8 cellular contexts compared by ENCODE assay signal in the genomic region with DNA sequence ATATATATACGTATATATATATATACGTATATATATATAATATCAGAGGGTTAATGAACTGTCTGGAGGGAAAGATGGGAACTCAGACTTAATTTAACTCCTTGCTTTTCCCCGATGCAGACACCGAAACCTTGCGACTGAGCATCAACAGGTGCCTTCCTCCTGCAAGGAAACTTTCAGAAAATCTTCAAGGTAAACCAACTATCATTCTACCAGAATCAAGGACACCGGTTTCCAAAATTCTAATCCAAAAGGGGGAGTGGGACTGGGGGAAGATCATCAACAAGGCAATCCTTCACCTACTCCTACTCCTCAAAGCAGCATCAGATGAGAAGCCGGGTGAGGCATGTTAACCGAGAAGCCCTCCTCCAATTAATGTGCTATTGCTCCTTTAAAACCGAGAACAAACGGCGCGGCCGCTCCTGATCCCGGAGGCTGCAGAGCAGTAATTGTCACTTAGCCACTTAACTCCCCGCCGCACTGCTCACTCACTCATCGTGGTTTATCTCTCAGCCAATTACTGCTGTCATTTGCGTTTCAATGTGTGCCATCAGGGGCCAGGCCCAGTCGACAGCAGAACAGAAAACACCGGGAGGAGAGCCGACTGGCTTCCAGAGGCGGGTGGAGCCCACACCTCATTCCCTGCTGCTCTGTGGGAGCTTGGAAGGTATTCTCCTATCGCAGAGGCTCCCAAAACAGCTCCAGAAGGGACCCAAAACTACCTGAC.
DNase-seq lines count a peak whose midpoint lies in the region; ATAC-seq and TF ChIP-seq lines count a peak whose summit lies in the region.

No MANE protein-coding gene starts in this region.

- peak; percentile 79 for ATAC-seq in WTC11
- peak; percentile 13 to 73 (median 42) for ATAC-seq in heart right ventricle
- ATAC-seq in HG03025 (IDR thresholded peaks at IDR 0.05; ENCODE audit: low FRiP score, unreplicated experiment): no peak
- no peak for ATAC-seq in GM21723 (IDR thresholded peaks at IDR 0.05; ENCODE audit: unreplicated experiment)

- H3K27ac ChIP-seq in heart right ventricle: peak overlapping the region; percentile 12 to 92 (median 82)
- H3K27ac ChIP-seq in prostate gland: peak overlapping the region; percentile 76 to 82

- no peaks in the 10 kb centered on the region for H3K27me3 ChIP-seq in heart right ventricle
- no peaks in the 10 kb centered on the region for H3K27me3 ChIP-seq in prostate gland (replicated peaks; ENCODE audit: insufficient read depth)

- H3K4me3 ChIP-seq in heart right ventricle (peak overlapping the region; percentile 6 to 57 (median 42)), prostate gland (peak overlapping the region; percentile 13 to 26)

- CTCF ChIA-PET in WTC11 (lab: Charles Lee): no interaction called here

- peak overlapping the region; percentile 96 for H3K27ac Mint-ChIP-seq in WTC11

- H3K36me3 ChIP-seq in heart right ventricle: no peaks in the 10 kb centered on the region
- H3K36me3 ChIP-seq in prostate gland: no peaks in the 10 kb centered on the region

- no peaks in the 10 kb centered on the region for H3K27me3 Mint-ChIP-seq in WTC11 (ENCODE audit: low read depth)

- H3K9me3 ChIP-seq in heart right ventricle: no peaks in the 10 kb centered on the region
- no peaks in the 10 kb centered on the region for H3K9me3 ChIP-seq in prostate gland

- H3K4me1 Mint-ChIP-seq in WTC11: peaks cover 72% of the 10 kb centered on the region

- H3K4me1 ChIP-seq in heart right ventricle: peaks cover 15 to 75% (median 59%) of the 10 kb centered on the region in 9 donors
- peaks cover 21% of the 10 kb centered on the region for H3K4me1 ChIP-seq in prostate gland (replicated peaks)

- peak overlapping the region; percentile 62 for H3K4me3 Mint-ChIP-seq in WTC11

- intact Hi-C loops in heart right ventricle (cut with DNase I): loop anchor here in 6 of 10 donors (1.0 to 5.0 kb wide), 5 partner anchors 45 to 160 kb away; partner anchors contain the start of gene MAML3 (in 3 of the 6)
- intact Hi-C loops in prostate gland (cut with DNase I): loop anchor here (5.0 kb wide), 1 partner anchor 45 kb away; no protein-coding TSS in a partner anchor

- no peak for TF ChIP-seq CTCF in WTC11 (IDR thresholded peaks at IDR 0.05)
- TF ChIP-seq CTCF in heart right ventricle (IDR thresholded peaks at IDR 0.05): no peak
- no peak for TF ChIP-seq CTCF in prostate gland (IDR thresholded peaks at IDR 0.05)

- peak; percentile 45 for DNase-seq in D341Med (ENCODE audit: low spot score)
- peak; percentile 88 for DNase-seq in NCI-H1436 (lab: John Stamatoyannopoulos, UW)
- peak; percentile 70 for DNase-seq in WTC11 (ENCODE audit: low spot score)
- peak; percentile 45 to 57 for DNase-seq in heart right ventricle
- DNase-seq in prostate gland (ENCODE audit: low spot score): peak; percentile 32
- no peak for DNase-seq in activated CD4-positive, CD25-positive, alpha-beta regulatory T cell treated with anti-CD3 and anti-CD28 coated beads, Interleukin-2, amount 50 U/mL, for 72 hours

- no peaks in the 10 kb centered on the region for H3K36me3 Mint-ChIP-seq in WTC11

- 25% methylated on average over 23 of the region's 23 CpGs for WGBS in heart right ventricle, 2 donors
- WGBS in prostate gland: 22% methylated on average over 23 of the region's 23 CpGs

- POLR2A ChIA-PET in WTC11 (lab: Charles Lee): interaction anchor here (0.6 kb wide), 1 partner anchor 59 kb away, joined by 3 read pairs; no protein-coding TSS in a partner anchor

- H3K9me3 Mint-ChIP-seq in WTC11: no peaks in the 10 kb centered on the region

- no peak for TF ChIP-seq POLR2A in prostate gland (IDR thresholded peaks at IDR 0.05)

TF ChIP-seq in WTC11, 78 proteins besides CTCF, POLR2A, EP300 and RAD21:
- TF ChIP-seq FOXP4 (CRISPR knock-in tag; IDR thresholded peaks at IDR 0.05): peak; percentile 48; the same call in 1 of the 2 replicates
- TF ChIP-seq SOX15 (CRISPR knock-in tag; IDR thresholded peaks at IDR 0.05): no peak
- TF ChIP-seq, protein P1, sequence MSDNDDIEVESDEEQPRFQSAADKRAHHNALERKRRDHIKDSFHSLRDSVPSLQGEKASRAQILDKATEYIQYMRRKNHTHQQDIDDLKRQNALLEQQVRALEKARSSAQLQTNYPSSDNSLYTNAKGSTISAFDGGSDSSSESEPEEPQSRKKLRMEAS (CRISPR knock-in tag; IDR thresholded peaks at IDR 0.05): 0 out of 2 replicates have a peak, but pooled peaks have one; percentile 26
- TF ChIP-seq KAT7 (CRISPR knock-in tag; IDR thresholded peaks at IDR 0.05; ENCODE audit: borderline replicate concordance): no peak
- TF ChIP-seq, protein P2, sequence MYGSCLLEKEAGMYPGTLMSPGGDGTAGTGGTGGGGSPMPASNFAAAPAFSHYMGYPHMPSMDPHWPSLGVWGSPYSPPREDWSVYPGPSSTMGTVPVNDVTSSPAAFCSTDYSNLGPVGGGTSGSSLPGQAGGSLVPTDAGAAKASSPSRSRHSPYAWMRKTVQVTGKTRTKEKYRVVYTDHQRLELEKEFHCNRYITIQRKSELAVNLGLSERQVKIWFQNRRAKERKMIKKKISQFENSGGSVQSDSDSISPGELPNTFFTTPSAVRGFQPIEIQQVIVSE (CRISPR knock-in tag; IDR thresholded peaks at IDR 0.05; ENCODE audit: borderline replicate concordance): no peak
- no peak for TF ChIP-seq PRDM15 (CRISPR knock-in tag; IDR thresholded peaks at IDR 0.05)
- TF ChIP-seq, protein P3, sequence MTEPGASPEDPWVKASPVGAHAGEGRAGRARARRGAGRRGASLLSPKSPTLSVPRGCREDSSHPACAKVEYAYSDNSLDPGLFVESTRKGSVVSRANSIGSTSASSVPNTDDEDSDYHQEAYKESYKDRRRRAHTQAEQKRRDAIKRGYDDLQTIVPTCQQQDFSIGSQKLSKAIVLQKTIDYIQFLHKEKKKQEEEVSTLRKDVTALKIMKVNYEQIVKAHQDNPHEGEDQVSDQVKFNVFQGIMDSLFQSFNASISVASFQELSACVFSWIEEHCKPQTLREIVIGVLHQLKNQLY (CRISPR knock-in tag; IDR thresholded peaks at IDR 0.05): no peak
- 0 out of 2 replicates have a peak, but pooled peaks have one; percentile 24 for TF ChIP-seq FOXK1 (CRISPR knock-in tag; IDR thresholded peaks at IDR 0.05)
- no peak for TF ChIP-seq IRF2 (CRISPR knock-in tag; IDR thresholded peaks at IDR 0.05; ENCODE audit: borderline replicate concordance, low read depth)
- TF ChIP-seq, protein P4, sequence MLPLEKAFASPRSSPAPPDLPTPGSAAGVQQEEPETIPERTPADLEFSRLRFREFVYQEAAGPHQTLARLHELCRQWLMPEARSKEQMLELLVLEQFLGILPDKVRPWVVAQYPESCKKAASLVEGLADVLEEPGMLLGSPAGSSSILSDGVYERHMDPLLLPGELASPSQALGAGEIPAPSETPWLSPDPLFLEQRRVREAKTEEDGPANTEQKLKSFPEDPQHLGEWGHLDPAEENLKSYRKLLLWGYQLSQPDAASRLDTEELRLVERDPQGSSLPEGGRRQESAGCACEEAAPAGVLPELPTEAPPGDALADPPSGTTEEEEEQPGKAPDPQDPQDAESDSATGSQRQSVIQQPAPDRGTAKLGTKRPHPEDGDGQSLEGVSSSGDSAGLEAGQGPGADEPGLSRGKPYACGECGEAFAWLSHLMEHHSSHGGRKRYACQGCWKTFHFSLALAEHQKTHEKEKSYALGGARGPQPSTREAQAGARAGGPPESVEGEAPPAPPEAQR (CRISPR knock-in tag; IDR thresholded peaks at IDR 0.05): no peak
- TF ChIP-seq ETV6 (CRISPR knock-in tag; IDR thresholded peaks at IDR 0.05): peak; percentile 38; the same call in 1 of the 2 replicates

Comparison
In these comparisons a context has a peak if more than half of its experiments do, and no peak if none do; other contexts are left out.
1. ATAC-seq: peak in WTC11 (single experiment) and heart right ventricle (8 of 8); none in HG03025 (single experiment) and GM21723 (single experiment).